Comparison of ENCODE assay signal across 8 cellular contexts in the genomic region with DNA sequence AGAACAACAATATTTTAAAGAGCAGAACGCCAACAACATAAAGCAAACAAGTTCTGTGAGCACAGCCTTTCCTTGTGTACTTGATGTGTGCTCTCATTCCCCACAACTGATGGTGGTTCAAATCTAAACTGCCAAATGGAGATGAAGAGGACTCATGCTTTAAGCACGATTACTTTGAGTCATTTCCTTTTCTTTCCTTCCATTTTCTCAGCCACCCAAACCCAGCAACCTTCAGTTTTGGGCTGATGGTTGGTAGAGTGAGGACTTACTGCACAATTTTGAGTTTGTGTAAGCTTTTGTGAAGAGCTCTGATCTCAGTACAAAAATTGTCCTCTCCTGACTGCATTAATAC.
DNase-seq lines count a peak whose midpoint lies in the region; ATAC-seq and TF ChIP-seq lines count a peak whose summit lies in the region.

No MANE protein-coding gene starts in this region.

- peak overlapping the region; percentile 79 for H3K27ac ChIP-seq in epithelial cell of prostate

- 0 out of 2 replicates have a peak, but pooled peaks have one; percentile 4 for TF ChIP-seq POLR2A in Raji (IDR thresholded peaks at IDR 0.05; ENCODE audit: insufficient read depth, low read depth, low read length)

- peak; percentile 32 to 50 for ATAC-seq in activated CD4-positive, CD25-positive, alpha-beta regulatory T cell treated with anti-CD3 and anti-CD28 coated beads, Interleukin-2, amount 50 U/mL, for 24 hours
- ATAC-seq in GM21717 (IDR thresholded peaks at IDR 0.05; ENCODE audit: unreplicated experiment) (no peak), HG03025 (IDR thresholded peaks at IDR 0.05; ENCODE audit: low FRiP score, unreplicated experiment) (no peak)

- no peak for DNase-seq in activated CD4-positive, CD25-positive, alpha-beta regulatory T cell (lab: John Stamatoyannopoulos, UW)
- DNase-seq in epithelial cell of prostate (ENCODE audit: low read depth, low spot score) (no peak), NCI-H2196 treated with DMSO at 0.1 percent for 48 hours (lab: John Stamatoyannopoulos, UW; ENCODE audit: unreplicated experiment) (no peak)
- peak; percentile 49 for DNase-seq in stimulated activated CD4-positive, alpha-beta T cell treated with anti-CD3 and anti-CD28 coated beads, Interleukin-4, amount 100 ng/mL, for 24 hours

Comparison
In these comparisons a context has a peak if more than half of its experiments do, and no peak if none do; other contexts are left out.
1. ATAC-seq: peak in activated CD4-positive, CD25-positive, alpha-beta regulatory T cell treated with anti-CD3 and anti-CD28 coated beads, Interleukin-2, amount 50 U/mL, for 24 hours (2 of 2); none in GM21717 (single experiment) and HG03025 (single experiment).